In genomic region chr3:111035896-111036295, GRCh38 we compare ENCODE assay signal across 26 cellular contexts. TPM values are rescaled to one million over a fixed set of nuclear protein-coding genes. Genes with fewer than 3 reads are reported as not detected.
DNase-seq lines count a peak whose midpoint lies in the region; ATAC-seq and TF ChIP-seq lines count a peak whose summit lies in the region.
"Had no signal": no experiment of that assay in that cellular context is flagged by ENCODE, and none has a peak within 500 bp of the region (broad histone marks: within the 10 kb centered on the region; RNA-seq: fewer than 3 reads in every experiment).

No MANE protein-coding gene starts in this region.

- H3K9me3 Mint-ChIP-seq in natural killer cell treated with Interleukin-12 subunit alpha and Interleukin-12 subunit beta and Interleukin-15 and Interleukin-18, amount 100 ng/mL, for 72 hours = peaks cover 6% of the 10 kb centered on the region
- peaks cover 9 to 12% of the 10 kb centered on the region in 2 donors for H3K9me3 Mint-ChIP-seq in natural killer cell

- peaks cover 12% of the 10 kb centered on the region for H3K36me3 Mint-ChIP-seq in natural killer cell treated with Interleukin-12 subunit alpha and Interleukin-12 subunit beta and Interleukin-15 and Interleukin-18, amount 100 ng/mL, for 72 hours
- peaks cover 8% of the 10 kb centered on the region for H3K36me3 Mint-ChIP-seq in natural killer cell
- H3K36me3 Mint-ChIP-seq: IgD-negative memory B cell had no signal

- H3K4me3 ChIP-seq in epithelial cell of esophagus (ENCODE audit: low read length) = no peak overlapping the region
- H3K4me3 ChIP-seq: MG63, pancreas, Peyer's patch, suprapubic skin, uterus had no signal

- no peak overlapping the region for H3K27ac Mint-ChIP-seq in natural killer cell treated with Interleukin-12 subunit alpha and Interleukin-12 subunit beta and Interleukin-15 and Interleukin-18, amount 100 ng/mL, for 72 hours
- H3K27ac Mint-ChIP-seq in natural killer cell = no peak overlapping the region
- H3K27ac Mint-ChIP-seq: activated CD8-positive, alpha-beta T cell treated with anti-CD3 and anti-CD28 coated beads for 36 hours; activated naive CD8-positive, alpha-beta T cell treated with anti-CD3 and anti-CD28 coated beads, Interleukin-2, amount 10 ng/mL, durations not matched to agents 7 days and 5 days; IgD-negative memory B cell; naive B cell; stimulated activated naive B cell treated with anti-CD40 and anti-IgM and Interleukin-4, amounts not matched to agents 10 μg/mL and 1 μg/mL and 100 μg/mL, for 72 hours had no signal

- TF ChIP-seq CTCF in natural killer cell (IDR thresholded peaks at IDR 0.05) (no peak), epithelial cell of esophagus (IDR thresholded peaks at IDR 0.05; ENCODE audit: insufficient read depth, low read depth, low read length, missing control alignments) (no peak)

- no peaks in the 10 kb centered on the region for H3K4me1 Mint-ChIP-seq in natural killer cell treated with Interleukin-12 subunit alpha and Interleukin-12 subunit beta and Interleukin-15 and Interleukin-18, amount 100 ng/mL, for 72 hours (ENCODE audit: low read depth in 2 of 2)
- H3K4me1 Mint-ChIP-seq in natural killer cell = no peaks in the 10 kb centered on the region
- H3K4me1 Mint-ChIP-seq: activated naive CD8-positive, alpha-beta T cell treated with anti-CD3 and anti-CD28 coated beads, Interleukin-2, amount 10 ng/mL, durations not matched to agents 7 days and 5 days; IgD-negative memory B cell; naive B cell; stimulated activated naive B cell treated with anti-CD40 and anti-IgM and Interleukin-4, amounts not matched to agents 10 μg/mL and 1 μg/mL and 100 μg/mL, for 72 hours had no signal

- intact Hi-C loops in natural killer cell (cut with micrococcal nuclease) = no loop called here

- peak; percentile 9 to 45 for ATAC-seq in natural killer cell treated with Interleukin-12 subunit alpha and Interleukin-12 subunit beta and Interleukin-15 and Interleukin-18, amount 100 ng/mL, for 72 hours
- no peak for ATAC-seq in natural killer cell
- peak; percentile 76 for ATAC-seq in HG03432 (IDR thresholded peaks at IDR 0.05; ENCODE audit: unreplicated experiment)
- ATAC-seq in GM21390 (IDR thresholded peaks at IDR 0.05; ENCODE audit: unreplicated experiment) = no peak
- ATAC-seq: activated CD4-positive, CD25-positive, alpha-beta regulatory T cell treated with anti-CD3 and anti-CD28 coated beads, Interleukin-2, amount 50 U/mL, for 24 hours; activated CD8-positive, alpha-beta T cell treated with anti-CD3 and anti-CD28 coated beads for 36 hours; stimulated activated naive B cell treated with anti-CD40 and anti-IgM and Interleukin-4, amounts not matched to agents 10 μg/mL and 1 μg/mL and 100 μg/mL, for 72 hours had no signal

- H3K27me3 Mint-ChIP-seq in natural killer cell treated with Interleukin-12 subunit alpha and Interleukin-12 subunit beta and Interleukin-15 and Interleukin-18, amount 100 ng/mL, for 72 hours = peaks cover 2 to 12% of the 10 kb centered on the region in 2 donors
- H3K27me3 Mint-ChIP-seq in natural killer cell (ENCODE audit: low read depth in 2 of 2) = peaks cover 2 to 7% of the 10 kb centered on the region in 2 donors
- H3K27me3 Mint-ChIP-seq: activated CD8-positive, alpha-beta T cell treated with anti-CD3 and anti-CD28 coated beads for 36 hours; activated naive CD8-positive, alpha-beta T cell treated with anti-CD3 and anti-CD28 coated beads, Interleukin-2, amount 10 ng/mL, durations not matched to agents 7 days and 5 days; stimulated activated naive B cell treated with anti-CD40 and anti-IgM and Interleukin-4, amounts not matched to agents 10 μg/mL and 1 μg/mL and 100 μg/mL, for 72 hours had no signal

- DNase-seq in natural killer cell treated with Interleukin-12 subunit alpha and Interleukin-12 subunit beta and Interleukin-15 and Interleukin-18, amount 100 ng/mL, for 72 hours (ENCODE audit: low spot score) = no peak
- no peak for DNase-seq in natural killer cell
- peak; percentile 73 for DNase-seq in epithelial cell of esophagus (ENCODE audit: low read depth)
- no peak for DNase-seq in NCI-H2227 treated with DMSO at 0.1 percent for 48 hours (lab: John Stamatoyannopoulos, UW)
- DNase-seq in A172 (ENCODE audit: low spot score) = no peak
- no peak for DNase-seq in SIG-M5 (lab: John Stamatoyannopoulos, UW)
- DNase-seq: activated CD8-positive, alpha-beta T cell treated with anti-CD3 and anti-CD28 coated beads for 36 hours; activated effector memory CD4-positive, alpha-beta T cell treated with Interleukin-2 at 50 U/mL for 16 hours; activated naive CD8-positive, alpha-beta T cell treated with anti-CD3 and anti-CD28 coated beads, Interleukin-2, amount 10 ng/mL, durations not matched to agents 7 days and 5 days; activated T-cell treated with anti-CD3 and anti-CD28 coated beads for 4 hours; COR-L47; H7; MG63; naive B cell; NCI-H2081 treated with DMSO at 0.1 percent for 48 hours; pancreas; Peyer's patch; stimulated activated CD4-positive, alpha-beta T cell treated with anti-CD3 and anti-CD28 coated beads, Interleukin-2, amount 100 ng/mL, for 48 hours; stimulated activated naive B cell treated with anti-CD40 and anti-IgM and Interleukin-4, amounts not matched to agents 10 μg/mL and 1 μg/mL and 100 μg/mL, for 72 hours; T-helper 1 cell; uterus had no signal

- no peak overlapping the region for H3K4me3 Mint-ChIP-seq in natural killer cell treated with Interleukin-12 subunit alpha and Interleukin-12 subunit beta and Interleukin-15 and Interleukin-18, amount 100 ng/mL, for 72 hours
- H3K4me3 Mint-ChIP-seq in natural killer cell = no peak overlapping the region
- H3K4me3 Mint-ChIP-seq: activated CD8-positive, alpha-beta T cell treated with anti-CD3 and anti-CD28 coated beads for 36 hours; activated naive CD8-positive, alpha-beta T cell treated with anti-CD3 and anti-CD28 coated beads, Interleukin-2, amount 10 ng/mL, durations not matched to agents 7 days and 5 days; IgD-negative memory B cell; naive B cell; stimulated activated naive B cell treated with anti-CD40 and anti-IgM and Interleukin-4, amounts not matched to agents 10 μg/mL and 1 μg/mL and 100 μg/mL, for 72 hours had no signal

RNA-seq across cellular contexts. Expression of gene NECTIN3, which starts 35.7 kb away (rescaled TPM):
- total RNA-seq in natural killer cell treated with Interleukin-12 subunit alpha and Interleukin-12 subunit beta and Interleukin-15 and Interleukin-18, amount 100 ng/mL, for 72 hours = 1 to 10 TPM; 2.9 to 8.6 TPM
- total RNA-seq in natural killer cell = 1 to 10 TPM in 2 of 3 donors, under 1 TPM in 1; 0.26 to 3.7 (median 2.3) TPM
- 42.2 and 51.4 TPM in 2 replicates for total RNA-seq in A172 (2014; rRNA removed; shearing (Covaris generic))

Comparison
In these comparisons a context has a peak if more than half of its experiments do, and no peak if none do; other contexts are left out.
1. ATAC-seq: peak in natural killer cell treated with Interleukin-12 subunit alpha and Interleukin-12 subunit beta and Interleukin-15 and Interleukin-18, amount 100 ng/mL, for 72 hours (2 of 2) and HG03432 (single experiment); none in natural killer cell (0 of 3) and GM21390 (single experiment).